Comparison of ENCODE assay signal across 1 cellular context in the genomic region with DNA sequence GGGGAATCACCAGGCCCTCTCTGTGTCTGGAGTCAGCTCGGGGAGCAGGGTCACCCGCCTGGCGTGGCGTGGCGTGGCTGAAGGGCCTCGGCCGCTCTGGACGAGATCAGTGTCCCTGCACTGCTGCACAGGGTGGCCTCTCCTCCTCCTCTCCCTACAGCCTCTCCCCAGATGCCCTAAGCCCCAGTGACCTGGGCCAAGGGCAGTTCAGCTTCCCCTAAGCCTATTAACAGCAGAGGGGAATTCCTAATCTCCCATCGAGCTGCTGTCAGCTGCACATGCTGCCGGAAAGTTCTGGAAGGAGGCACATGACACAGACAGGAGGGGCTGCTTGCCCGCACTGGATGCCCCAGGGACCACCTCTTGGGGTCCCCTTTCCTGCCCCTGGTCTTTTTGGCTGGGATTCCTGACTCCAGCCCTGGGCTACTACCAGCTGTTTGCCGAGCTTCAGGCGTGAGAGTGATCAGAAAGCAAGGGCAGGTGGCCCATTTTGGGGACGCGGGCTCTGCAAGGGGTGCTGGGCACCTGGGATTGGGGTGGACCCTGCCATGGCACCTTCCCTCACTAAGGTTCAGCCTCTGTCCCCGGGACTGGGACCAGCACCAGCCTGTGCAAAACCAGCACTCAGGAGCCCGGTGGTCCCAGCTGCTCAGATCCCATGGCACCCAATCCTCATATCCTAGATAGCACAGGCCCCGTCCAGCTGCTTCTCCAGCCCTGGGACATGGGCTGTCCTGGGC.
TF ChIP-seq lines count a peak whose summit lies in the region.

No MANE protein-coding gene starts in this region.

TF ChIP-seq in HepG2, 621 proteins besides CTCF, POLR2A, EP300 and RAD21 (continues in another document):
- TF ChIP-seq HMGXB4 (CRISPR knock-in tag; IDR thresholded peaks at IDR 0.05; ENCODE audit: borderline replicate concordance in 1 of 2, low read depth in 1 of 2) (no peak), KAT7 (CRISPR knock-in tag; IDR thresholded peaks at IDR 0.05; ENCODE audit: borderline replicate concordance) (no peak), ZNF790 (CRISPR knock-in tag; IDR thresholded peaks at IDR 0.05; ENCODE audit: borderline replicate concordance) (no peak), ARNT (IDR thresholded peaks at IDR 0.05) (no peak), BCL6 (CRISPR knock-in tag; IDR thresholded peaks at IDR 0.05) (peak; percentile 25; the same call in 1 of the 2 replicates), TOPORS (CRISPR knock-in tag; IDR thresholded peaks at IDR 0.05) (no peak; the same call in 1 of the 2 replicates), ZNF260 (CRISPR knock-in tag; IDR thresholded peaks at IDR 0.05; ENCODE audit: borderline replicate concordance, low read depth) (no peak), ZNF720 (CRISPR knock-in tag; IDR thresholded peaks at IDR 0.05) (no peak), CBX1 (IDR thresholded peaks at IDR 0.05; ENCODE audit: low read depth) (no peak), TIGD3 (CRISPR knock-in tag; IDR thresholded peaks at IDR 0.05; ENCODE audit: borderline replicate concordance) (no peak), THYN1 (CRISPR knock-in tag; IDR thresholded peaks at IDR 0.05; ENCODE audit: borderline replicate concordance, low read depth) (no peak), DBP (CRISPR knock-in tag; IDR thresholded peaks at IDR 0.05; ENCODE audit: not compliant biosample characterization) (no peak), IRX3 (CRISPR knock-in tag; IDR thresholded peaks at IDR 0.05; ENCODE audit: borderline replicate concordance, low read depth) (no peak), RNF2 (conservative IDR thresholded peaks at IDR 0.05; ENCODE audit: low read depth) (peak; percentile 69), TERF1 (CRISPR knock-in tag; IDR thresholded peaks at IDR 0.05) (no peak), ZNF567 (CRISPR knock-in tag; IDR thresholded peaks at IDR 0.05; ENCODE audit: borderline replicate concordance) (no peak), ZNF101 (CRISPR knock-in tag; IDR thresholded peaks at IDR 0.05; ENCODE audit: borderline replicate concordance, low read depth) (no peak), SALL1 (CRISPR knock-in tag; IDR thresholded peaks at IDR 0.05) (peak; percentile 86), ZNF446 (CRISPR knock-in tag; IDR thresholded peaks at IDR 0.05) (no peak), MAFG (CRISPR knock-in tag; IDR thresholded peaks at IDR 0.05) (no peak), RFXANK (CRISPR knock-in tag; IDR thresholded peaks at IDR 0.05) (no peak), DRAP1 (CRISPR knock-in tag; IDR thresholded peaks at IDR 0.05) (0 out of 2 replicates have a peak, but pooled peaks have one; percentile 29), ZNF275 (CRISPR knock-in tag; IDR thresholded peaks at IDR 0.05; ENCODE audit: borderline replicate concordance) (no peak), DMTF1 (CRISPR knock-in tag; IDR thresholded peaks at IDR 0.05) (no peak), ZNF614 (CRISPR knock-in tag; IDR thresholded peaks at IDR 0.05; ENCODE audit: borderline replicate concordance) (0 out of 2 replicates have a peak, but pooled peaks have one; percentile 17), ZNF367 (CRISPR knock-in tag; IDR thresholded peaks at IDR 0.05; ENCODE audit: borderline replicate concordance) (no peak), MED1 (CRISPR knock-in tag; IDR thresholded peaks at IDR 0.05) (peak; percentile 74), PAX8 (CRISPR knock-in tag; IDR thresholded peaks at IDR 0.05; ENCODE audit: borderline replicate concordance) (no peak), CCAR2 (optimal IDR thresholded peaks at IDR 0.05; ENCODE audit: low read depth, low read length) (no peak), DNMT1 (CRISPR knock-in tag; IDR thresholded peaks at IDR 0.05) (0 out of 2 replicates have a peak, but pooled peaks have one; percentile 6), RNF219 (CRISPR knock-in tag; IDR thresholded peaks at IDR 0.05) (no peak)
- TF ChIP-seq, protein P1, sequence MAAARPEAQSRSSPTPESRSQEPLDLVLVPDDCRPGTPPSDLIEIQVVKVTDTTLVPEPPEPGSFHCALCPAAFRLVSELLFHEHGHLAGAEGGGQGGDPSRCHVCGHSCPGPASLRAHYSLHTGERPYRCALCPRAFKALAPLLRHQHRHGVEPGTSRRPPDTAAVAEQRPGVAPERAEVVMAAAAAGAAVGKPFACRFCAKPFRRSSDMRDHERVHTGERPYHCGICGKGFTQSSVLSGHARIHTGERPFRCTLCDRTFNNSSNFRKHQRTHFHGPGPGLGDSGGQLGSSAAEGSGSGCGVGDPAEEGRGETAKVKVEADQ (CRISPR knock-in tag; IDR thresholded peaks at IDR 0.05; ENCODE audit: borderline replicate concordance), result no peak
- TF ChIP-seq, protein P2, sequence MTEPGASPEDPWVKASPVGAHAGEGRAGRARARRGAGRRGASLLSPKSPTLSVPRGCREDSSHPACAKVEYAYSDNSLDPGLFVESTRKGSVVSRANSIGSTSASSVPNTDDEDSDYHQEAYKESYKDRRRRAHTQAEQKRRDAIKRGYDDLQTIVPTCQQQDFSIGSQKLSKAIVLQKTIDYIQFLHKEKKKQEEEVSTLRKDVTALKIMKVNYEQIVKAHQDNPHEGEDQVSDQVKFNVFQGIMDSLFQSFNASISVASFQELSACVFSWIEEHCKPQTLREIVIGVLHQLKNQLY (CRISPR knock-in tag; IDR thresholded peaks at IDR 0.05), result no peak
- TF ChIP-seq, protein P3, sequence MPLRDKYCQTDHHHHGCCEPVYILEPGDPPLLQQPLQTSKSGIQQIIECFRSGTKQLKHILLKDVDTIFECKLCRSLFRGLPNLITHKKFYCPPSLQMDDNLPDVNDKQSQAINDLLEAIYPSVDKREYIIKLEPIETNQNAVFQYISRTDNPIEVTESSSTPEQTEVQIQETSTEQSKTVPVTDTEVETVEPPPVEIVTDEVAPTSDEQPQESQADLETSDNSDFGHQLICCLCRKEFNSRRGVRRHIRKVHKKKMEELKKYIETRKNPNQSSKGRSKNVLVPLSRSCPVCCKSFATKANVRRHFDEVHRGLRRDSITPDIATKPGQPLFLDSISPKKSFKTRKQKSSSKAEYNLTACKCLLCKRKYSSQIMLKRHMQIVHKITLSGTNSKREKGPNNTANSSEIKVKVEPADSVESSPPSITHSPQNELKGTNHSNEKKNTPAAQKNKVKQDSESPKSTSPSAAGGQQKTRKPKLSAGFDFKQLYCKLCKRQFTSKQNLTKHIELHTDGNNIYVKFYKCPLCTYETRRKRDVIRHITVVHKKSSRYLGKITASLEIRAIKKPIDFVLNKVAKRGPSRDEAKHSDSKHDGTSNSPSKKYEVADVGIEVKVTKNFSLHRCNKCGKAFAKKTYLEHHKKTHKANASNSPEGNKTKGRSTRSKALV (CRISPR knock-in tag; IDR thresholded peaks at IDR 0.05), result peak; percentile 39; the same call in 1 of the 2 replicates
- TF ChIP-seq, protein P4, sequence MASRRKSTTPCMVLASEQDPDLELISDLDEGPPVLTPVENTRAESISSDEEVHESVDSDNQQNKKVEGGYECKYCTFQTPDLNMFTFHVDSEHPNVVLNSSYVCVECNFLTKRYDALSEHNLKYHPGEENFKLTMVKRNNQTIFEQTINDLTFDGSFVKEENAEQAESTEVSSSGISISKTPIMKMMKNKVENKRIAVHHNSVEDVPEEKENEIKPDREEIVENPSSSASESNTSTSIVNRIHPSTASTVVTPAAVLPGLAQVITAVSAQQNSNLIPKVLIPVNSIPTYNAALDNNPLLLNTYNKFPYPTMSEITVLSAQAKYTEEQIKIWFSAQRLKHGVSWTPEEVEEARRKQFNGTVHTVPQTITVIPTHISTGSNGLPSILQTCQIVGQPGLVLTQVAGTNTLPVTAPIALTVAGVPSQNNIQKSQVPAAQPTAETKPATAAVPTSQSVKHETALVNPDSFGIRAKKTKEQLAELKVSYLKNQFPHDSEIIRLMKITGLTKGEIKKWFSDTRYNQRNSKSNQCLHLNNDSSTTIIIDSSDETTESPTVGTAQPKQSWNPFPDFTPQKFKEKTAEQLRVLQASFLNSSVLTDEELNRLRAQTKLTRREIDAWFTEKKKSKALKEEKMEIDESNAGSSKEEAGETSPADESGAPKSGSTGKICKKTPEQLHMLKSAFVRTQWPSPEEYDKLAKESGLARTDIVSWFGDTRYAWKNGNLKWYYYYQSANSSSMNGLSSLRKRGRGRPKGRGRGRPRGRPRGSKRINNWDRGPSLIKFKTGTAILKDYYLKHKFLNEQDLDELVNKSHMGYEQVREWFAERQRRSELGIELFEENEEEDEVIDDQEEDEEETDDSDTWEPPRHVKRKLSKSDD (CRISPR knock-in tag; IDR thresholded peaks at IDR 0.05; ENCODE audit: low read depth), result no peak
- TF ChIP-seq, protein P5, sequence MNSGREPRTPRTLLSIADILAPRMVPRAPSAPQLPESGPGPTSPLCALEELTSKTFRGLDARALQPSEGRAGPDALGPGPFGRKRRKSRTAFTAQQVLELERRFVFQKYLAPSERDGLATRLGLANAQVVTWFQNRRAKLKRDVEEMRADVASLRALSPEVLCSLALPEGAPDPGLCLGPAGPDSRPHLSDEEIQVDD (CRISPR knock-in tag; IDR thresholded peaks at IDR 0.05; ENCODE audit: borderline replicate concordance), result no peak
